13 cellular contexts compared by ENCODE assay signal in genomic region chr3:65619391-65620298, GRCh38.
DNase-seq lines count a peak whose midpoint lies in the region; TF ChIP-seq lines count a peak whose summit lies in the region.
"Had no signal": no experiment of that assay in that cellular context is flagged by ENCODE, and none has a peak within 500 bp of the region (broad histone marks: within the 10 kb centered on the region; RNA-seq: fewer than 3 reads in every experiment).

No MANE protein-coding gene starts in this region.

- H3K4me3 ChIP-seq in foreskin fibroblast (ENCODE audit: low read depth in 1 of 2, low read length in 2 of 2) = no peak overlapping the region
- H3K4me3 ChIP-seq in CD8-positive, alpha-beta memory T cell (ENCODE audit: low read length) = no peak overlapping the region
- H3K4me3 ChIP-seq: heart left ventricle had no signal

- H3K36me3 Mint-ChIP-seq in CD8-positive, alpha-beta memory T cell = no peaks in the 10 kb centered on the region
- H3K36me3 Mint-ChIP-seq in activated naive CD4-positive, alpha-beta T cell treated with anti-CD3 and anti-CD28 coated beads, Interleukin-2, amount 10 ng/mL, durations not matched to agents 7 days and 5 days = no peaks in the 10 kb centered on the region
- H3K36me3 Mint-ChIP-seq: memory B cell had no signal

- DNase-seq in NCI-H82 (lab: John Stamatoyannopoulos, UW) (peak; percentile 67), NCI-H82 treated with DMSO at 0.1 percent for 48 hours (lab: John Stamatoyannopoulos, UW; ENCODE audit: unreplicated experiment) (no peak), amniotic stem cell (lab: John Stamatoyannopoulos, UW) (peak; percentile 12), foreskin fibroblast (peak; percentile 24 to 65), stromal cell of bone marrow (ENCODE audit: low read depth) (peak; percentile 17), NCI-H510A treated with DMSO at 0.1 percent for 48 hours (lab: John Stamatoyannopoulos, UW) (no peak)
- DNase-seq in CD8-positive, alpha-beta memory T cell = no peak
- no peak for DNase-seq in activated naive CD4-positive, alpha-beta T cell treated with anti-CD3 and anti-CD28 coated beads, Interleukin-2, amount 10 ng/mL, durations not matched to agents 7 days and 5 days
- DNase-seq: activated CD4-positive, alpha-beta T cell treated with anti-CD3 and anti-CD28 coated beads for 36 hours; cerebellar nuclear complex; heart left ventricle had no signal

- H3K27ac Mint-ChIP-seq in CD8-positive, alpha-beta memory T cell = no peak overlapping the region
- no peak overlapping the region for H3K27ac Mint-ChIP-seq in activated naive CD4-positive, alpha-beta T cell treated with anti-CD3 and anti-CD28 coated beads, Interleukin-2, amount 10 ng/mL, durations not matched to agents 7 days and 5 days
- H3K27ac Mint-ChIP-seq: activated CD4-positive, alpha-beta T cell treated with anti-CD3 and anti-CD28 coated beads for 36 hours; memory B cell had no signal

- H3K4me3 Mint-ChIP-seq in CD8-positive, alpha-beta memory T cell = no peak overlapping the region
- no peak overlapping the region for H3K4me3 Mint-ChIP-seq in activated naive CD4-positive, alpha-beta T cell treated with anti-CD3 and anti-CD28 coated beads, Interleukin-2, amount 10 ng/mL, durations not matched to agents 7 days and 5 days
- H3K4me3 Mint-ChIP-seq: activated CD4-positive, alpha-beta T cell treated with anti-CD3 and anti-CD28 coated beads for 36 hours; memory B cell had no signal

- H3K9me3 ChIP-seq in CD8-positive, alpha-beta memory T cell (ENCODE audit: low read length) = no peaks in the 10 kb centered on the region
- H3K9me3 ChIP-seq: heart left ventricle had no signal

- H3K9me3 Mint-ChIP-seq in CD8-positive, alpha-beta memory T cell = peaks cover 0 to 7% (median 3%) of the 10 kb centered on the region in 5 donors
- H3K9me3 Mint-ChIP-seq in activated naive CD4-positive, alpha-beta T cell treated with anti-CD3 and anti-CD28 coated beads, Interleukin-2, amount 10 ng/mL, durations not matched to agents 7 days and 5 days = no peaks in the 10 kb centered on the region

- H3K27me3 ChIP-seq in CD8-positive, alpha-beta memory T cell (ENCODE audit: insufficient read depth, low read length, poor library complexity, severe bottlenecking) = no peaks in the 10 kb centered on the region
- H3K27me3 ChIP-seq: heart left ventricle had no signal

- TF ChIP-seq CTCF in foreskin fibroblast (IDR thresholded peaks at IDR 0.05; ENCODE audit: low read depth, low read length) = no peak

- H3K4me1 Mint-ChIP-seq in CD8-positive, alpha-beta memory T cell = no peaks in the 10 kb centered on the region
- H3K4me1 Mint-ChIP-seq in activated naive CD4-positive, alpha-beta T cell treated with anti-CD3 and anti-CD28 coated beads, Interleukin-2, amount 10 ng/mL, durations not matched to agents 7 days and 5 days = no peaks in the 10 kb centered on the region
- H3K4me1 Mint-ChIP-seq: activated CD4-positive, alpha-beta T cell treated with anti-CD3 and anti-CD28 coated beads for 36 hours; memory B cell had no signal

- no peaks in the 10 kb centered on the region for H3K4me1 ChIP-seq in CD8-positive, alpha-beta memory T cell (ENCODE audit: insufficient read depth, low read length)

- H3K27ac ChIP-seq in CD8-positive, alpha-beta memory T cell (ENCODE audit: low read depth, low read length) = no peak overlapping the region
- H3K27ac ChIP-seq: KMS-11 had no signal

- CTCF ChIA-PET in CD8-positive, alpha-beta memory T cell (lab: Charles Lee) = no interaction called here
- CTCF ChIA-PET in activated naive CD4-positive, alpha-beta T cell treated with anti-CD3 and anti-CD28 coated beads, Interleukin-2, amount 10 ng/mL, durations not matched to agents 7 days and 5 days (lab: Charles Lee) = no interaction called here

- POLR2A ChIA-PET in CD8-positive, alpha-beta memory T cell (lab: Charles Lee) = no interaction called here

- H3K27me3 Mint-ChIP-seq in CD8-positive, alpha-beta memory T cell = peaks cover 0 to 2% of the 10 kb centered on the region in 2 donors
- H3K27me3 Mint-ChIP-seq in activated naive CD4-positive, alpha-beta T cell treated with anti-CD3 and anti-CD28 coated beads, Interleukin-2, amount 10 ng/mL, durations not matched to agents 7 days and 5 days = no peaks in the 10 kb centered on the region
- H3K27me3 Mint-ChIP-seq: activated CD4-positive, alpha-beta T cell treated with anti-CD3 and anti-CD28 coated beads for 36 hours; memory B cell had no signal

- H3K36me3 ChIP-seq in CD8-positive, alpha-beta memory T cell (ENCODE audit: insufficient read depth, low read length) = no peaks in the 10 kb centered on the region
- H3K36me3 ChIP-seq: heart left ventricle had no signal

Comparison
In these comparisons a context has a peak if more than half of its experiments do, and no peak if none do; other contexts are left out.
1. DNase-seq: peak in NCI-H82 (single experiment), amniotic stem cell (single experiment), foreskin fibroblast (2 of 2) and stromal cell of bone marrow (single experiment); none in NCI-H82 treated with DMSO at 0.1 percent for 48 hours (single experiment), NCI-H510A treated with DMSO at 0.1 percent for 48 hours (single experiment), CD8-positive, alpha-beta memory T cell (0 of 5) and activated naive CD4-positive, alpha-beta T cell treated with anti-CD3 and anti-CD28 coated beads, Interleukin-2, amount 10 ng/mL, durations not matched to agents 7 days and 5 days (single experiment).